Comparison of ENCODE assay signal across 1 cellular context in the genomic region with DNA sequence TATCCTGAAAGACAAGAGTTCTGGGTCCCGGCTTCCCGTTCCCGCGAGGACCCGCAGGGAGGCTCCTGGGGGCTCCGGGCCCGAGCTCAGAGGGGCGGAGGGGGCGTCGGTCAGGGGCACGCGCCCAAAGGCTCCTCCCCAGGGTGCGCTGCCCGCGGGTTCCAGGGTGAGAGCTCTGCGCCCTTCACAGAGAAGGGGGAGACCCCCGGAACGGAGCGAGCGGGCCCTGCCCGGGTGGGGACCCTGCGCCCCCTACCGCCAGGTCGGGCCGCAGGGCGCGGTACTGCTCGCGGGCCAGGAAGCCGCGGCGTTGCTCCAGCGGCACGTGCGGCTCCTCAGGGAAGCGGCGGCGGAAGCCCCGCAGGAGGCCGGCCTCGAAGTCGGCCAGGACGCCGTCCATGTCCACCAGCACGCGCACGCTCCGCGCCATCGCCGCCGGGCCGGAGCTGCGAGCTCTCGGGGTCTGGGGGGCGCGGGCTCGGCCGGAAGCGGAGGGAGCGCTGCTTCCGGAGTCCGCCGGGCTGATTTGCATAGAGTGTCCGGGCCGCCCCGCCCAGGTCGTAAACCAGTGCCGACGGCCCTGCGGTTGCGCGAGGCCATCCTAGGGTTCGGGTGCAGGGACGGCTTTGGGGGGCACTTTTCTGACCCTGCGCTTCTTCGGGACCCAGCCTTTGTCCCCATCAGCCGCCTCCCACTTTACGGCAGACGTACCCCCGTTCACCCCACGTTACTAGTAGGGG.
A peak's percentile ranks its signal among the peaks of the same experiment; 100 is the strongest.
TF ChIP-seq lines count a peak whose summit lies in the region.

A gene (minus strand): TSS at position 465 of the 740 bp plus-strand sequence. CDS start 35 bp downstream, at position 430.

TF ChIP-seq in HepG2, 621 proteins besides CTCF, POLR2A, EP300 and RAD21 (continued from another document and continues in another):
- TF ChIP-seq, protein P1, sequence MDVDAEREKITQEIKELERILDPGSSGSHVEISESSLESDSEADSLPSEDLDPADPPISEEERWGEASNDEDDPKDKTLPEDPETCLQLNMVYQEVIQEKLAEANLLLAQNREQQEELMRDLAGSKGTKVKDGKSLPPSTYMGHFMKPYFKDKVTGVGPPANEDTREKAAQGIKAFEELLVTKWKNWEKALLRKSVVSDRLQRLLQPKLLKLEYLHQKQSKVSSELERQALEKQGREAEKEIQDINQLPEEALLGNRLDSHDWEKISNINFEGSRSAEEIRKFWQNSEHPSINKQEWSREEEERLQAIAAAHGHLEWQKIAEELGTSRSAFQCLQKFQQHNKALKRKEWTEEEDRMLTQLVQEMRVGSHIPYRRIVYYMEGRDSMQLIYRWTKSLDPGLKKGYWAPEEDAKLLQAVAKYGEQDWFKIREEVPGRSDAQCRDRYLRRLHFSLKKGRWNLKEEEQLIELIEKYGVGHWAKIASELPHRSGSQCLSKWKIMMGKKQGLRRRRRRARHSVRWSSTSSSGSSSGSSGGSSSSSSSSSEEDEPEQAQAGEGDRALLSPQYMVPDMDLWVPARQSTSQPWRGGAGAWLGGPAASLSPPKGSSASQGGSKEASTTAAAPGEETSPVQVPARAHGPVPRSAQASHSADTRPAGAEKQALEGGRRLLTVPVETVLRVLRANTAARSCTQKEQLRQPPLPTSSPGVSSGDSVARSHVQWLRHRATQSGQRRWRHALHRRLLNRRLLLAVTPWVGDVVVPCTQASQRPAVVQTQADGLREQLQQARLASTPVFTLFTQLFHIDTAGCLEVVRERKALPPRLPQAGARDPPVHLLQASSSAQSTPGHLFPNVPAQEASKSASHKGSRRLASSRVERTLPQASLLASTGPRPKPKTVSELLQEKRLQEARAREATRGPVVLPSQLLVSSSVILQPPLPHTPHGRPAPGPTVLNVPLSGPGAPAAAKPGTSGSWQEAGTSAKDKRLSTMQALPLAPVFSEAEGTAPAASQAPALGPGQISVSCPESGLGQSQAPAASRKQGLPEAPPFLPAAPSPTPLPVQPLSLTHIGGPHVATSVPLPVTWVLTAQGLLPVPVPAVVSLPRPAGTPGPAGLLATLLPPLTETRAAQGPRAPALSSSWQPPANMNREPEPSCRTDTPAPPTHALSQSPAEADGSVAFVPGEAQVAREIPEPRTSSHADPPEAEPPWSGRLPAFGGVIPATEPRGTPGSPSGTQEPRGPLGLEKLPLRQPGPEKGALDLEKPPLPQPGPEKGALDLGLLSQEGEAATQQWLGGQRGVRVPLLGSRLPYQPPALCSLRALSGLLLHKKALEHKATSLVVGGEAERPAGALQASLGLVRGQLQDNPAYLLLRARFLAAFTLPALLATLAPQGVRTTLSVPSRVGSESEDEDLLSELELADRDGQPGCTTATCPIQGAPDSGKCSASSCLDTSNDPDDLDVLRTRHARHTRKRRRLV (CRISPR knock-in tag; IDR thresholded peaks at IDR 0.05) = peak; percentile 92
- no peak; the same call in 1 of the 2 replicates for TF ChIP-seq NFKB2 (CRISPR knock-in tag; IDR thresholded peaks at IDR 0.05; ENCODE audit: borderline replicate concordance)
- TF ChIP-seq SMARCC2 (IDR thresholded peaks at IDR 0.05) = no peak
- TF ChIP-seq TOPORS (CRISPR knock-in tag; IDR thresholded peaks at IDR 0.05) = no peak; the same call in 1 of the 2 replicates
- TF ChIP-seq, protein P2, sequence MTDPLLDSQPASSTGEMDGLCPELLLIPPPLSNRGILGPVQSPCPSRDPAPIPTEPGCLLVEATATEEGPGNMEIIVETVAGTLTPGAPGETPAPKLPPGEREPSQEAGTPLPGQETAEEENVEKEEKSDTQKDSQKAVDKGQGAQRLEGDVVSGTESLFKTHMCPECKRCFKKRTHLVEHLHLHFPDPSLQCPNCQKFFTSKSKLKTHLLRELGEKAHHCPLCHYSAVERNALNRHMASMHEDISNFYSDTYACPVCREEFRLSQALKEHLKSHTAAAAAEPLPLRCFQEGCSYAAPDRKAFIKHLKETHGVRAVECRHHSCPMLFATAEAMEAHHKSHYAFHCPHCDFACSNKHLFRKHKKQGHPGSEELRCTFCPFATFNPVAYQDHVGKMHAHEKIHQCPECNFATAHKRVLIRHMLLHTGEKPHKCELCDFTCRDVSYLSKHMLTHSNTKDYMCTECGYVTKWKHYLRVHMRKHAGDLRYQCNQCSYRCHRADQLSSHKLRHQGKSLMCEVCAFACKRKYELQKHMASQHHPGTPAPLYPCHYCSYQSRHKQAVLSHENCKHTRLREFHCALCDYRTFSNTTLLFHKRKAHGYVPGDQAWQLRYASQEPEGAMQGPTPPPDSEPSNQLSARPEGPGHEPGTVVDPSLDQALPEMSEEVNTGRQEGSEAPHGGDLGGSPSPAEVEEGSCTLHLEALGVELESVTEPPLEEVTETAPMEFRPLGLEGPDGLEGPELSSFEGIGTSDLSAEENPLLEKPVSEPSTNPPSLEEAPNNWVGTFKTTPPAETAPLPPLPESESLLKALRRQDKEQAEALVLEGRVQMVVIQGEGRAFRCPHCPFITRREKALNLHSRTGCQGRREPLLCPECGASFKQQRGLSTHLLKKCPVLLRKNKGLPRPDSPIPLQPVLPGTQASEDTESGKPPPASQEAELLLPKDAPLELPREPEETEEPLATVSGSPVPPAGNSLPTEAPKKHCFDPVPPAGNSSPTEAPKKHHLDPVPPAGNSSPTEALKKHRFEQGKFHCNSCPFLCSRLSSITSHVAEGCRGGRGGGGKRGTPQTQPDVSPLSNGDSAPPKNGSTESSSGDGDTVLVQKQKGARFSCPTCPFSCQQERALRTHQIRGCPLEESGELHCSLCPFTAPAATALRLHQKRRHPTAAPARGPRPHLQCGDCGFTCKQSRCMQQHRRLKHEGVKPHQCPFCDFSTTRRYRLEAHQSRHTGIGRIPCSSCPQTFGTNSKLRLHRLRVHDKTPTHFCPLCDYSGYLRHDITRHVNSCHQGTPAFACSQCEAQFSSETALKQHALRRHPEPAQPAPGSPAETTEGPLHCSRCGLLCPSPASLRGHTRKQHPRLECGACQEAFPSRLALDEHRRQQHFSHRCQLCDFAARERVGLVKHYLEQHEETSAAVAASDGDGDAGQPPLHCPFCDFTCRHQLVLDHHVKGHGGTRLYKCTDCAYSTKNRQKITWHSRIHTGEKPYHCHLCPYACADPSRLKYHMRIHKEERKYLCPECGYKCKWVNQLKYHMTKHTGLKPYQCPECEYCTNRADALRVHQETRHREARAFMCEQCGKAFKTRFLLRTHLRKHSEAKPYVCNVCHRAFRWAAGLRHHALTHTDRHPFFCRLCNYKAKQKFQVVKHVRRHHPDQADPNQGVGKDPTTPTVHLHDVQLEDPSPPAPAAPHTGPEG (CRISPR knock-in tag; IDR thresholded peaks at IDR 0.05) = peak; percentile 89; the same call in 1 of the 2 replicates
- TF ChIP-seq, protein P3, sequence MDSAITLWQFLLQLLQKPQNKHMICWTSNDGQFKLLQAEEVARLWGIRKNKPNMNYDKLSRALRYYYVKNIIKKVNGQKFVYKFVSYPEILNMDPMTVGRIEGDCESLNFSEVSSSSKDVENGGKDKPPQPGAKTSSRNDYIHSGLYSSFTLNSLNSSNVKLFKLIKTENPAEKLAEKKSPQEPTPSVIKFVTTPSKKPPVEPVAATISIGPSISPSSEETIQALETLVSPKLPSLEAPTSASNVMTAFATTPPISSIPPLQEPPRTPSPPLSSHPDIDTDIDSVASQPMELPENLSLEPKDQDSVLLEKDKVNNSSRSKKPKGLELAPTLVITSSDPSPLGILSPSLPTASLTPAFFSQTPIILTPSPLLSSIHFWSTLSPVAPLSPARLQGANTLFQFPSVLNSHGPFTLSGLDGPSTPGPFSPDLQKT (CRISPR knock-in tag; IDR thresholded peaks at IDR 0.05; ENCODE audit: borderline replicate concordance) = peak; percentile 59; the same call in 1 of the 2 replicates
- peak; percentile 65; the same call in 1 of the 2 replicates for TF ChIP-seq ZNF235 (CRISPR knock-in tag; IDR thresholded peaks at IDR 0.05; ENCODE audit: borderline replicate concordance)
- TF ChIP-seq PRMT3 (CRISPR knock-in tag; IDR thresholded peaks at IDR 0.05; ENCODE audit: borderline replicate concordance, low read depth) = no peak
- TF ChIP-seq CCAR2 (optimal IDR thresholded peaks at IDR 0.05; ENCODE audit: low read depth, low read length) = no peak
- peak; percentile 23; the same call in 1 of the 2 replicates for TF ChIP-seq HIVEP1 (CRISPR knock-in tag; IDR thresholded peaks at IDR 0.05)
- TF ChIP-seq NR2C2 (CRISPR knock-in tag; IDR thresholded peaks at IDR 0.05; ENCODE audit: borderline replicate concordance) = peak; percentile 56
- TF ChIP-seq MED13 (CRISPR knock-in tag; IDR thresholded peaks at IDR 0.05) = no peak
- TF ChIP-seq XRCC5 (optimal IDR thresholded peaks at IDR 0.05; ENCODE audit: low read length) = peak; percentile 75
- no peak; the same call in 1 of the 2 replicates for TF ChIP-seq CBX5 (CRISPR knock-in tag; IDR thresholded peaks at IDR 0.05; ENCODE audit: borderline replicate concordance)
- no peak; the same call in 1 of the 2 replicates for TF ChIP-seq ZFP37 (CRISPR knock-in tag; IDR thresholded peaks at IDR 0.05; ENCODE audit: borderline replicate concordance)
- TF ChIP-seq, protein P4, sequence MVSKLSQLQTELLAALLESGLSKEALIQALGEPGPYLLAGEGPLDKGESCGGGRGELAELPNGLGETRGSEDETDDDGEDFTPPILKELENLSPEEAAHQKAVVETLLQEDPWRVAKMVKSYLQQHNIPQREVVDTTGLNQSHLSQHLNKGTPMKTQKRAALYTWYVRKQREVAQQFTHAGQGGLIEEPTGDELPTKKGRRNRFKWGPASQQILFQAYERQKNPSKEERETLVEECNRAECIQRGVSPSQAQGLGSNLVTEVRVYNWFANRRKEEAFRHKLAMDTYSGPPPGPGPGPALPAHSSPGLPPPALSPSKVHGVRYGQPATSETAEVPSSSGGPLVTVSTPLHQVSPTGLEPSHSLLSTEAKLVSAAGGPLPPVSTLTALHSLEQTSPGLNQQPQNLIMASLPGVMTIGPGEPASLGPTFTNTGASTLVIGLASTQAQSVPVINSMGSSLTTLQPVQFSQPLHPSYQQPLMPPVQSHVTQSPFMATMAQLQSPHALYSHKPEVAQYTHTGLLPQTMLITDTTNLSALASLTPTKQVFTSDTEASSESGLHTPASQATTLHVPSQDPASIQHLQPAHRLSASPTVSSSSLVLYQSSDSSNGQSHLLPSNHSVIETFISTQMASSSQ (IDR thresholded peaks at IDR 0.05; ENCODE audit: low read depth) = no peak
- TF ChIP-seq, protein P4 (CRISPR knock-in tag; IDR thresholded peaks at IDR 0.05; ENCODE audit: borderline replicate concordance) = peak; percentile 60; the same call in 1 of the 2 replicates
- TF ChIP-seq, protein P5, sequence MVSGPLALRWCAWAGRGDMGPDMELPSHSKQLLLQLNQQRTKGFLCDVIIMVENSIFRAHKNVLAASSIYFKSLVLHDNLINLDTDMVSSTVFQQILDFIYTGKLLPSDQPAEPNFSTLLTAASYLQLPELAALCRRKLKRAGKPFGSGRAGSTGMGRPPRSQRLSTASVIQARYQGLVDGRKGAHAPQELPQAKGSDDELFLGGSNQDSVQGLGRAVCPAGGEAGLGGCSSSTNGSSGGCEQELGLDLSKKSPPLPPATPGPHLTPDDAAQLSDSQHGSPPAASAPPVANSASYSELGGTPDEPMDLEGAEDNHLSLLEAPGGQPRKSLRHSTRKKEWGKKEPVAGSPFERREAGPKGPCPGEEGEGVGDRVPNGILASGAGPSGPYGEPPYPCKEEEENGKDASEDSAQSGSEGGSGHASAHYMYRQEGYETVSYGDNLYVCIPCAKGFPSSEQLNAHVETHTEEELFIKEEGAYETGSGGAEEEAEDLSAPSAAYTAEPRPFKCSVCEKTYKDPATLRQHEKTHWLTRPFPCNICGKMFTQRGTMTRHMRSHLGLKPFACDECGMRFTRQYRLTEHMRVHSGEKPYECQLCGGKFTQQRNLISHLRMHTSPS (CRISPR knock-in tag; IDR thresholded peaks at IDR 0.05; ENCODE audit: low read depth) = peak; percentile 24; the same call in 1 of the 2 replicates
- TF ChIP-seq, protein P6, sequence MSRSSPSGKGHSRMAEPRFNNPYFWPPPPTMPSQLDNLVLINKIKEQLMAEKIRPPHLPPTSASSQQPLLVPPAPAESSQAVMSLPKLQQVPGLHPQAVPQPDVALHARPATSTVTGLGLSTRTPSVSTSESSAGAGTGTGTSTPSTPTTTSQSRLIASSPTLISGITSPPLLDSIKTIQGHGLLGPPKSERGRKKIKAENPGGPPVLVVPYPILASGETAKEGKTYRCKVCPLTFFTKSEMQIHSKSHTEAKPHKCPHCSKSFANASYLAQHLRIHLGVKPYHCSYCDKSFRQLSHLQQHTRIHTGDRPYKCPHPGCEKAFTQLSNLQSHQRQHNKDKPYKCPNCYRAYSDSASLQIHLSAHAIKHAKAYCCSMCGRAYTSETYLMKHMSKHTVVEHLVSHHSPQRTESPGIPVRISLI (CRISPR knock-in tag; IDR thresholded peaks at IDR 0.05; ENCODE audit: borderline replicate concordance) = no peak; the same call in 1 of the 2 replicates
- no peak for TF ChIP-seq SMARCE1 (IDR thresholded peaks at IDR 0.05; ENCODE audit: borderline replicate concordance)
- TF ChIP-seq, protein P7, sequence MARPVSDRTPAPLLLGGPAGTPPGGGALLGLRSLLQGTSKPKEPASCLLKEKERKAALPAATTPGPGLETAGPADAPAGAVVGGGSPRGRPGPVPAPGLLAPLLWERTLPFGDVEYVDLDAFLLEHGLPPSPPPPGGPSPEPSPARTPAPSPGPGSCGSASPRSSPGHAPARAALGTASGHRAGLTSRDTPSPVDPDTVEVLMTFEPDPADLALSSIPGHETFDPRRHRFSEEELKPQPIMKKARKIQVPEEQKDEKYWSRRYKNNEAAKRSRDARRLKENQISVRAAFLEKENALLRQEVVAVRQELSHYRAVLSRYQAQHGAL (CRISPR knock-in tag; IDR thresholded peaks at IDR 0.05; ENCODE audit: not compliant biosample characterization) = peak; percentile 52
- peak; percentile 71 for TF ChIP-seq TBX2 (CRISPR knock-in tag; IDR thresholded peaks at IDR 0.05; ENCODE audit: borderline replicate concordance)
- no peak for TF ChIP-seq KLF13 (CRISPR knock-in tag; IDR thresholded peaks at IDR 0.05)
- no peak for TF ChIP-seq DPF2 (CRISPR knock-in tag; IDR thresholded peaks at IDR 0.05; ENCODE audit: borderline replicate concordance, low read depth)
- TF ChIP-seq STAG1 (CRISPR knock-in tag; IDR thresholded peaks at IDR 0.05) = peak; percentile 60
- TF ChIP-seq REPIN1 (CRISPR knock-in tag; IDR thresholded peaks at IDR 0.05; ENCODE audit: borderline replicate concordance, low read depth) = no peak
- TF ChIP-seq ZNF143 (CRISPR knock-in tag; IDR thresholded peaks at IDR 0.05) = no peak; the same call in 1 of the 2 replicates
- no peak for TF ChIP-seq RBM22 (optimal IDR thresholded peaks at IDR 0.05; ENCODE audit: low read length)
- no peak; the same call in 1 of the 2 replicates for TF ChIP-seq KLF11 (CRISPR knock-in tag; IDR thresholded peaks at IDR 0.05)
- no peak for TF ChIP-seq MZF1 (CRISPR knock-in tag; IDR thresholded peaks at IDR 0.05; ENCODE audit: borderline replicate concordance)
